In genomic region chr3:190385835-190386688, GRCh38 we compare ENCODE assay signal across 13 cellular contexts. TPM values are rescaled to one million over a fixed set of nuclear protein-coding genes. Genes with fewer than 3 reads are reported as not detected.
A peak's percentile ranks its signal among the peaks of the same experiment; 100 is the strongest.
DNase-seq lines count a peak whose midpoint lies in the region; ATAC-seq lines count a peak whose summit lies in the region.
"Had no signal": no experiment of that assay in that cellular context is flagged by ENCODE, and none has a peak within 500 bp of the region (broad histone marks: within the 10 kb centered on the region; RNA-seq: fewer than 3 reads in every experiment).

No MANE protein-coding gene starts in this region.

- DNase-seq in GM04503 (ENCODE audit: low read depth) (peak; percentile 84), OCI-M1 (lab: John Stamatoyannopoulos, UW) (peak; percentile 6), epidermal melanocyte (ENCODE audit: insufficient read length, low spot score) (peak; percentile 42), pulmonary artery endothelial cell (ENCODE audit: low read depth, low spot score) (peak; percentile 78), NCI-H2029 (lab: John Stamatoyannopoulos, UW) (no peak)
- no peak for DNase-seq in activated naive CD4-positive, alpha-beta T cell (lab: John Stamatoyannopoulos, UW)
- DNase-seq in activated CD4-positive, alpha-beta T cell treated with anti-CD3 and anti-CD28 coated beads for 48 hours = no peak
- DNase-seq: T-helper 1 cell had no signal

- no peak for ATAC-seq in GM18870 (IDR thresholded peaks at IDR 0.05; ENCODE audit: unreplicated experiment)
- ATAC-seq: activated T-helper 17 cell treated with anti-CD3 and anti-CD28 coated beads, Interleukin-2, amount 50 U/mL, for 72 hours; gastroesophageal sphincter; GM12878 had no signal

RNA-seq across cellular contexts. Expression of gene CLDN16, which starts 1.9 kb away (rescaled TPM):
- 0.04 TPM in 1 of 2 replicates, not detected in the other for total RNA-seq in pulmonary artery endothelial cell
- total RNA-seq: activated T-helper 17 cell treated with anti-CD3 and anti-CD28 coated beads, Interleukin-2, amount 50 U/mL, for 72 hours; gastroesophageal sphincter; neural crest cell had no signal

Comparison
In these comparisons a context has a peak if more than half of its experiments do, and no peak if none do; other contexts are left out.
1. DNase-seq: peak in GM04503 (single experiment), OCI-M1 (single experiment), epidermal melanocyte (single experiment) and pulmonary artery endothelial cell (single experiment); none in activated naive CD4-positive, alpha-beta T cell (0 of 4), activated CD4-positive, alpha-beta T cell treated with anti-CD3 and anti-CD28 coated beads for 48 hours (single experiment) and NCI-H2029 (single experiment).